ENCODE assay signal across 8 cellular contexts in the genomic region with DNA sequence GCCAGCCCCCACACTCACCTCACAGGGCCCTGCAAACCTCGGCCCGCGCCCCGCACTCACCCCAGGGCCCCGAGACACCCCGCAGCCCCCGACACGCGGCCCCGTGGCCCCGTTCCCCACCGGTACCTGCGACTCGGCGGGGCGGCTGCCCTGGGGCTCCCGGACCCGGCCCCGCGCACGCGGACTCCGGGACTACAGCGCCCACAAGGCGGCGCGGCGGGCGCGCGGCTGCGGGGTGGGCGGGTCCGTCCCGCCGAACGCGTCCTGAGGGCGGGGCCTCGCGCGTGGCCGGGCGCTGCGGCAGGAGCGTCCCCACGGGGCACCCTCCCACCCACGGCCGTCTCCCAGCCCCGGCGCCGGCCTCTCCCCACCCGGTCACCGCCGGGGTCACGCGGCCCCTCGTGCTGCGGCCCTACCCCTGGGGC. TPM values are rescaled to one million over a fixed set of nuclear protein-coding genes. Genes with fewer than 3 reads are reported as not detected.
DNase-seq lines count a peak whose midpoint lies in the region; ATAC-seq and TF ChIP-seq lines count a peak whose summit lies in the region.

Gene SLC19A1, minus strand, starts transcription at position 199 of the 425 bp plus-strand sequence. CDS start 4,481 bp downstream, outside the sequence.

- no peak for TF ChIP-seq CTCF in NB4 (IDR thresholded peaks at IDR 0.05; ENCODE audit: low read depth, low read length)
- TF ChIP-seq CTCF in colonic mucosa (IDR thresholded peaks at IDR 0.05) = peak; percentile 14

- intact Hi-C loops in colonic mucosa (cut with DNase I) = no loop called here

- H3K4me1 ChIP-seq in colonic mucosa = peaks cover 6% of the 10 kb centered on the region

- peak within 1 kb of the TSS; percentile 56 to 66 for H3K9ac ChIP-seq in colonic mucosa (ENCODE audit: low read depth in 2 of 2, low read length in 2 of 2)

- H3K36me3 ChIP-seq in colonic mucosa = no peaks in the 10 kb centered on the region

- no peaks in the 10 kb centered on the region for H3K27me3 ChIP-seq in colonic mucosa

- peak within 1 kb of the TSS; percentile 91 for H3K4me3 ChIP-seq in NB4 (ENCODE audit: low read depth, low read length)
- peak within 1 kb of the TSS; percentile 63 for H3K4me3 ChIP-seq in colonic mucosa

- DNase-seq in ELR (ENCODE audit: low read depth) (peak; percentile 69), NB4 (ENCODE audit: low read depth) (peak; percentile 77), colonic mucosa (peak; percentile 60), left lobe of liver (ENCODE audit: low spot score) (peak; percentile 79)
- DNase-seq in activated CD4-positive, CD25-positive, alpha-beta regulatory T cell treated with anti-CD3 and anti-CD28 coated beads, Interleukin-2, amount 50 U/mL, for 72 hours = peak; percentile 77
- DNase-seq in stimulated activated CD4-positive, alpha-beta T cell treated with anti-CD3 and anti-CD28 coated beads, Interleukin-4, amount 100 ng/mL, for 24 hours = peak; percentile 75

- H3K9me3 ChIP-seq in colonic mucosa = no peaks in the 10 kb centered on the region

- no peak for TF ChIP-seq POLR2A in NB4 (IDR thresholded peaks at IDR 0.05; ENCODE audit: extremely low read depth, insufficient read length)

- ATAC-seq in GM21825 (IDR thresholded peaks at IDR 0.05; ENCODE audit: unreplicated experiment) (peak; percentile 63), left lobe of liver (peak; percentile 87), HG03196 (IDR thresholded peaks at IDR 0.05; ENCODE audit: unreplicated experiment) (no peak)

- no peak within 1 kb of the TSS for H3K27ac ChIP-seq in colonic mucosa

RNA-seq across cellular contexts. Expression of gene SLC19A1, which starts in this region (rescaled TPM):
- 10 to 100 TPM; 10.7 to 25.3 TPM for total RNA-seq in colonic mucosa
- 13.7 TPM for total RNA-seq in left lobe of liver
